1 cellular context compared by ENCODE assay signal in the genomic region with DNA sequence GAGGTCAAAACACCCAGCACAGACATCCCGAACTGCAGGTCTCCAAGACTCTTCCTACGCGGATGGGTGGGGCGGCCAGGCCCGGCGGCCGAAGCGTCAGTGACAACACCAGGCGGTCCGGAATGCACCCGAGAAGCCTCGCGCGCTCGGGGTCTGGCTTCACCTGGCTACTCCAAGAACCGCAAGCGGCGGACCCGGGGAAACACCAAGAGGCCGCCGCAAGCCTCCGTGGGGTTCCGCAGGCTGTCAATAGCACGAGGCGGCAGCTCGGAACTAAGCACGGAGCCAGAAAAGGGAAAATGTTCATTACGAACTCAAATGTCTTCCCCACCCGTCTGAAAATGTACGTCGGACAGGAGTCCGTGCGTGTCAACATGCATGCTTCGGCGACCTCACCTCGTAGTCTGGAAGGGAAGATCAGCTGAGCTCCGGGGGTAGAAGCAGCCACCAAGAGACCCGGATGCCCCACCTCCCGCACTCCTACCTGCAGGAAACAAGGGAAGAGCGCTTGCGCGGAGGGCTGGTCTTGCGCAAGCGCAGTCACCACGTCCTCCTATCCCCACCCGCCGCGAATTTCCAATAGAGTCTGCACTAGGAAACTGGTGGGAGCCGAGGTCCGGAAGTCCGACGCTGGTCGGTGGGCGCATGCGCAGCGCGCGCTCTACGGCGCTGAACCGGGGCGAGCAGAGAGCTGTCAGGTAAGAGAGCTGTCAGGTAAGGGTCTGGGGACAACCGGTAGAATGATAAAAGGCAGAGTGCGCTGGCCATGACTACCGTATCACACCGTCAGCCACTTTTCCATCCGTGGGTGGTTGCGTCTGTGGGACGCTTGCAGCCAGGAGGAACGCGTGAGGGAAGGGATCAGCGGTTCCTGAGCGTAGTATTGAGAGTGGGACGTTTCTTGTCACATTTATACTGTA.
TF ChIP-seq lines count a peak whose summit lies in the region.

Gene GPATCH11 (plus strand): TSS at position 646 of the 920 bp plus-strand sequence. CDS start 3,864 bp downstream, outside the sequence.
Gene HEATR5B (minus strand): TSS at position 500 of the 920 bp plus-strand sequence. CDS start 958 bp downstream, outside the sequence.

TF ChIP-seq in K562, 482 proteins besides CTCF, POLR2A, EP300 and RAD21 (continued from another document):
- TF ChIP-seq CEBPG (CRISPR knock-in tag; IDR thresholded peaks at IDR 0.05), result peak; percentile 88
- TF ChIP-seq CEBPG (tag; conservative IDR thresholded peaks at IDR 0.05 in 1 of 2, IDR thresholded peaks at IDR 0.05 in 1 of 2), result peak; percentile 81 to 89
- TF ChIP-seq ZBTB33 (CRISPR knock-in tag; IDR thresholded peaks at IDR 0.05), result 0 out of 2 replicates have a peak, but pooled peaks have one; percentile 7
- peak; percentile 99 for TF ChIP-seq NRF1 (conservative IDR thresholded peaks at IDR 0.05 in 1 of 2, IDR thresholded peaks at IDR 0.05 in 1 of 2)
- 0 out of 2 replicates have a peak, but pooled peaks have one; percentile 66 for TF ChIP-seq LCOR (CRISPR knock-in tag; IDR thresholded peaks at IDR 0.05)
- peak; percentile 87 for TF ChIP-seq L3MBTL2 (IDR thresholded peaks at IDR 0.05)
- TF ChIP-seq TEAD4 (IDR thresholded peaks at IDR 0.05; ENCODE audit: low read length), result peak; percentile 25; the same call in 1 of the 2 replicates
- TF ChIP-seq TEAD4 (CRISPR knock-in tag; IDR thresholded peaks at IDR 0.05; ENCODE audit: borderline replicate concordance), result no peak
- TF ChIP-seq PTBP1 (IDR thresholded peaks at IDR 0.05; ENCODE audit: low read depth, low read length), result no peak
- TF ChIP-seq, protein P1, sequence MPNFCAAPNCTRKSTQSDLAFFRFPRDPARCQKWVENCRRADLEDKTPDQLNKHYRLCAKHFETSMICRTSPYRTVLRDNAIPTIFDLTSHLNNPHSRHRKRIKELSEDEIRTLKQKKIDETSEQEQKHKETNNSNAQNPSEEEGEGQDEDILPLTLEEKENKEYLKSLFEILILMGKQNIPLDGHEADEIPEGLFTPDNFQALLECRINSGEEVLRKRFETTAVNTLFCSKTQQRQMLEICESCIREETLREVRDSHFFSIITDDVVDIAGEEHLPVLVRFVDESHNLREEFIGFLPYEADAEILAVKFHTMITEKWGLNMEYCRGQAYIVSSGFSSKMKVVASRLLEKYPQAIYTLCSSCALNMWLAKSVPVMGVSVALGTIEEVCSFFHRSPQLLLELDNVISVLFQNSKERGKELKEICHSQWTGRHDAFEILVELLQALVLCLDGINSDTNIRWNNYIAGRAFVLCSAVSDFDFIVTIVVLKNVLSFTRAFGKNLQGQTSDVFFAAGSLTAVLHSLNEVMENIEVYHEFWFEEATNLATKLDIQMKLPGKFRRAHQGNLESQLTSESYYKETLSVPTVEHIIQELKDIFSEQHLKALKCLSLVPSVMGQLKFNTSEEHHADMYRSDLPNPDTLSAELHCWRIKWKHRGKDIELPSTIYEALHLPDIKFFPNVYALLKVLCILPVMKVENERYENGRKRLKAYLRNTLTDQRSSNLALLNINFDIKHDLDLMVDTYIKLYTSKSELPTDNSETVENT (CRISPR knock-in tag; IDR thresholded peaks at IDR 0.05), result peak; percentile 55; the same call in 1 of the 2 replicates
- TF ChIP-seq, protein P2, sequence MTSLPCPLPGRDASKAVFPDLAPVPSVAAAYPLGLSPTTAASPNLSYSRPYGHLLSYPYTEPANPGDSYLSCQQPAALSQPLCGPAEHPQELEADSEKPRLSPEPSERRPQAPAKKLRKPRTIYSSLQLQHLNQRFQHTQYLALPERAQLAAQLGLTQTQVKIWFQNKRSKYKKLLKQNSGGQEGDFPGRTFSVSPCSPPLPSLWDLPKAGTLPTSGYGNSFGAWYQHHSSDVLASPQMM (CRISPR knock-in tag; IDR thresholded peaks at IDR 0.05), result no peak
- peak; percentile 91 for TF ChIP-seq RBBP5 (IDR thresholded peaks at IDR 0.05; ENCODE audit: borderline replicate concordance, insufficient read depth, low read length, poor library complexity, severe bottlenecking)
- no peak for TF ChIP-seq TBP (optimal IDR thresholded peaks at IDR 0.05; ENCODE audit: low read depth, low read length)
- TF ChIP-seq SMAD4 (CRISPR knock-in tag; conservative IDR thresholded peaks at IDR 0.05), result 0 out of 2 replicates have a peak, but pooled peaks have one; percentile 17
- no peak for TF ChIP-seq HNRNPK (IDR thresholded peaks at IDR 0.05; ENCODE audit: low read depth, low read length, poor library complexity, severe bottlenecking)
- no peak for TF ChIP-seq MYNN (IDR thresholded peaks at IDR 0.05)
- no peak for TF ChIP-seq MYNN (CRISPR knock-in tag; IDR thresholded peaks at IDR 0.05)
- TF ChIP-seq PKNOX1 (IDR thresholded peaks at IDR 0.05), result peak; percentile 69
- no peak for TF ChIP-seq MEF2D (tag; conservative IDR thresholded peaks at IDR 0.05; ENCODE audit: low read depth)
- TF ChIP-seq HDAC1 (IDR thresholded peaks at IDR 0.05), result peak in 1 of 2 experiments; percentile 82; a peak in 2 of 4 replicates
- TF ChIP-seq, protein P3, sequence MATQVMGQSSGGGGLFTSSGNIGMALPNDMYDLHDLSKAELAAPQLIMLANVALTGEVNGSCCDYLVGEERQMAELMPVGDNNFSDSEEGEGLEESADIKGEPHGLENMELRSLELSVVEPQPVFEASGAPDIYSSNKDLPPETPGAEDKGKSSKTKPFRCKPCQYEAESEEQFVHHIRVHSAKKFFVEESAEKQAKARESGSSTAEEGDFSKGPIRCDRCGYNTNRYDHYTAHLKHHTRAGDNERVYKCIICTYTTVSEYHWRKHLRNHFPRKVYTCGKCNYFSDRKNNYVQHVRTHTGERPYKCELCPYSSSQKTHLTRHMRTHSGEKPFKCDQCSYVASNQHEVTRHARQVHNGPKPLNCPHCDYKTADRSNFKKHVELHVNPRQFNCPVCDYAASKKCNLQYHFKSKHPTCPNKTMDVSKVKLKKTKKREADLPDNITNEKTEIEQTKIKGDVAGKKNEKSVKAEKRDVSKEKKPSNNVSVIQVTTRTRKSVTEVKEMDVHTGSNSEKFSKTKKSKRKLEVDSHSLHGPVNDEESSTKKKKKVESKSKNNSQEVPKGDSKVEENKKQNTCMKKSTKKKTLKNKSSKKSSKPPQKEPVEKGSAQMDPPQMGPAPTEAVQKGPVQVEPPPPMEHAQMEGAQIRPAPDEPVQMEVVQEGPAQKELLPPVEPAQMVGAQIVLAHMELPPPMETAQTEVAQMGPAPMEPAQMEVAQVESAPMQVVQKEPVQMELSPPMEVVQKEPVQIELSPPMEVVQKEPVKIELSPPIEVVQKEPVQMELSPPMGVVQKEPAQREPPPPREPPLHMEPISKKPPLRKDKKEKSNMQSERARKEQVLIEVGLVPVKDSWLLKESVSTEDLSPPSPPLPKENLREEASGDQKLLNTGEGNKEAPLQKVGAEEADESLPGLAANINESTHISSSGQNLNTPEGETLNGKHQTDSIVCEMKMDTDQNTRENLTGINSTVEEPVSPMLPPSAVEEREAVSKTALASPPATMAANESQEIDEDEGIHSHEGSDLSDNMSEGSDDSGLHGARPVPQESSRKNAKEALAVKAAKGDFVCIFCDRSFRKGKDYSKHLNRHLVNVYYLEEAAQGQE (CRISPR knock-in tag; IDR thresholded peaks at IDR 0.05; ENCODE audit: low read depth), result no peak
- TF ChIP-seq SIN3B (IDR thresholded peaks at IDR 0.05; ENCODE audit: low read depth), result 0 out of 2 replicates have a peak, but pooled peaks have one; percentile 37
- peak; percentile 89 for TF ChIP-seq SAP30 (IDR thresholded peaks at IDR 0.05; ENCODE audit: borderline replicate concordance, insufficient read depth, low read depth, low read length, poor library complexity, severe bottlenecking)
- no peak for TF ChIP-seq ATF6 (CRISPR knock-in tag; IDR thresholded peaks at IDR 0.05)
- TF ChIP-seq UBTF (IDR thresholded peaks at IDR 0.05; ENCODE audit: borderline replicate concordance in 1 of 2, low read depth in 2 of 2, low read length in 2 of 2), result peak; percentile 31 to 52; a peak in 2 of 4 replicates
- peak; percentile 30; the same call in 1 of the 2 replicates for TF ChIP-seq NFIC (IDR thresholded peaks at IDR 0.05)
- peak; percentile 78 for TF ChIP-seq HDAC2 (IDR thresholded peaks at IDR 0.05)
- peak; percentile 48; the same call in 1 of the 2 replicates for TF ChIP-seq SP1 (CRISPR knock-in tag; IDR thresholded peaks at IDR 0.05)
- TF ChIP-seq, protein P4, sequence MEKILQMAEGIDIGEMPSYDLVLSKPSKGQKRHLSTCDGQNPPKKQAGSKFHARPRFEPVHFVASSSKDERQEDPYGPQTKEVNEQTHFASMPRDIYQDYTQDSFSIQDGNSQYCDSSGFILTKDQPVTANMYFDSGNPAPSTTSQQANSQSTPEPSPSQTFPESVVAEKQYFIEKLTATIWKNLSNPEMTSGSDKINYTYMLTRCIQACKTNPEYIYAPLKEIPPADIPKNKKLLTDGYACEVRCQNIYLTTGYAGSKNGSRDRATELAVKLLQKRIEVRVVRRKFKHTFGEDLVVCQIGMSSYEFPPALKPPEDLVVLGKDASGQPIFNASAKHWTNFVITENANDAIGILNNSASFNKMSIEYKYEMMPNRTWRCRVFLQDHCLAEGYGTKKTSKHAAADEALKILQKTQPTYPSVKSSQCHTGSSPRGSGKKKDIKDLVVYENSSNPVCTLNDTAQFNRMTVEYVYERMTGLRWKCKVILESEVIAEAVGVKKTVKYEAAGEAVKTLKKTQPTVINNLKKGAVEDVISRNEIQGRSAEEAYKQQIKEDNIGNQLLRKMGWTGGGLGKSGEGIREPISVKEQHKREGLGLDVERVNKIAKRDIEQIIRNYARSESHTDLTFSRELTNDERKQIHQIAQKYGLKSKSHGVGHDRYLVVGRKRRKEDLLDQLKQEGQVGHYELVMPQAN (IDR thresholded peaks at IDR 0.05; ENCODE audit: borderline replicate concordance), result peak; percentile 94
- TF ChIP-seq NFATC3 (IDR thresholded peaks at IDR 0.05), result no peak
TF ChIP-seq in K562: peak in this region for 87.
